ENCODE assay signal across 8 cellular contexts in the genomic region with DNA sequence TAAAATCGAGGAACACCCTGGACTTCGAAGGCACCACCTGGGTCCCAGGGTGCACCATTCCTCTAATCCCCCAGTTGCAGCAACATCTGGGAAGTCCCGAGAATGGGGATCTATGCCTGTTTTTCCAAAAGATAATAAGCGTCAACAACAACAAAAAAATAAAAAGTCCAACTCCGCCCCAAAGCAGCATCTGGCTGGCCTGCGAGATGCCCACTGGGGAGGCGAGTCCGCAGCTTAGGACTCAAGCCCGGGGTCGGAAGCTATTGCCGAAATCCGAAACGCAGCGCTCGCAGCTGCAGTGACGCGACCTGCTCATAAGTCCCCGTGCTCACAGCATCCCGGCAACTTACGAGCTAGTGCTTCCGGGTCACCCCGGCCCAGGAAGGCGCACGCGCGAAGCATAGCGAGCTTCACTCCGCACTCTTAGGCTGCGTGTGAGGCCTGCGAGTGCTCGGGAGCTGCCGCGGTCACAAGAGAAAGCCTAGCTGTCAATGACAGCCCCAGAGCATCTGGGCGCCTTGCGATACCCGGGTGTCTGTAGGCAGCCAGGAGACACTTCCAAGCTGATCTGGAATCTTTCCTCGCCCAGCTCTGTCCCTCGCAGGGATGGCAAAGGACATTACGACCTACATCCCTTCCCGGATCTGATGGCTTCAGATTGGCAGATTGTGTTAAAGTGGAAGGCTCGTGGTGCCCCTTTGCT. TPM values are rescaled to one million over a fixed set of nuclear protein-coding genes. Genes with fewer than 3 reads are reported as not detected.
DNase-seq lines count a peak whose midpoint lies in the region; ATAC-seq and TF ChIP-seq lines count a peak whose summit lies in the region.

No MANE protein-coding gene starts in this region.

- no peaks in the 10 kb centered on the region for H3K9me3 ChIP-seq in T-helper 17 cell (ENCODE audit: control insufficient read depth, low read length, poor library complexity, severe bottlenecking)
- H3K9me3 ChIP-seq in right atrium auricular region = no peaks in the 10 kb centered on the region
- H3K9me3 ChIP-seq in prostate gland = no peaks in the 10 kb centered on the region

- peak overlapping the region; percentile 96 for H3K27ac Mint-ChIP-seq in T-helper 17 cell

- DNase-seq in NCI-H1694 treated with DMSO at 0.1 percent for 48 hours (lab: John Stamatoyannopoulos, UW) (peak; percentile 97), T-helper 17 cell (peak; percentile 90 to 93 (median 90)), right atrium auricular region (ENCODE audit: low spot score) (peak; percentile 97), prostate gland (ENCODE audit: low spot score) (peak; percentile 88)

- H3K4me3 Mint-ChIP-seq in T-helper 17 cell = peak overlapping the region; percentile 89

- TF ChIP-seq POLR2A in prostate gland (IDR thresholded peaks at IDR 0.05) = peak; percentile 85

- peak overlapping the region; percentile 96 for H3K27ac ChIP-seq in angular gyrus (ENCODE audit: low read depth, low read length)
- H3K27ac ChIP-seq in right atrium auricular region = peak overlapping the region; percentile 91 to 92
- H3K27ac ChIP-seq in prostate gland = peak overlapping the region; percentile 82 to 89
- peak overlapping the region; percentile 86 for H3K27ac ChIP-seq in urinary bladder (ENCODE audit: low read depth)

- H3K27me3 ChIP-seq in right atrium auricular region (no peaks in the 10 kb centered on the region), prostate gland (replicated peaks; ENCODE audit: insufficient read depth) (no peaks in the 10 kb centered on the region)

- H3K27me3 Mint-ChIP-seq in T-helper 17 cell = no peaks in the 10 kb centered on the region

- WGBS in prostate gland = 1% methylated on average over 40 of the region's 41 CpGs
- under 1% methylated on average over 41 of the region's 41 CpGs for WGBS in urinary bladder

- peaks cover 13% of the 10 kb centered on the region for H3K4me1 Mint-ChIP-seq in T-helper 17 cell

- TF ChIP-seq CTCF in right atrium auricular region (IDR thresholded peaks at IDR 0.05) (peak in 1 of 2 donors; percentile 15), prostate gland (IDR thresholded peaks at IDR 0.05) (no peak)

- intact Hi-C loops in prostate gland (cut with DNase I) = no loop called here

- H3K4me1 ChIP-seq in right atrium auricular region = no peaks in the 10 kb centered on the region
- no peaks in the 10 kb centered on the region for H3K4me1 ChIP-seq in prostate gland (replicated peaks)
- no peaks in the 10 kb centered on the region for H3K4me1 ChIP-seq in urinary bladder (ENCODE audit: insufficient read depth)

- H3K36me3 ChIP-seq in right atrium auricular region = peaks cover 5% of the 10 kb centered on the region
- H3K36me3 ChIP-seq in prostate gland = no peaks in the 10 kb centered on the region
- no peaks in the 10 kb centered on the region for H3K36me3 ChIP-seq in urinary bladder (ENCODE audit: insufficient read depth)

- ATAC-seq in GM18498 (IDR thresholded peaks at IDR 0.05; ENCODE audit: unreplicated experiment) = peak; percentile 100
- ATAC-seq in HG02885 (IDR thresholded peaks at IDR 0.05; ENCODE audit: poor library complexity, unreplicated experiment) = peak; percentile 100
- peak; percentile 100 for ATAC-seq in T-helper 17 cell

- H3K36me3 Mint-ChIP-seq in T-helper 17 cell (ENCODE audit: low read depth) = peaks cover 5% of the 10 kb centered on the region

- H3K4me3 ChIP-seq in right atrium auricular region (peak overlapping the region; percentile 58 to 66), prostate gland (peak overlapping the region; percentile 32 to 50), urinary bladder (ENCODE audit: low read depth, low read length) (peak overlapping the region; percentile 48)

RNA-seq across cellular contexts. Expression of a gene that starts 9.9 kb away (rescaled TPM):
- total RNA-seq in T-helper 17 cell (10 to 100 TPM; 24.2 to 30.0 TPM), right atrium auricular region (10 to 100 TPM; 12.3 to 18.2 TPM), prostate gland (10 to 100 TPM; 24.6 to 29.5 TPM), urinary bladder (67.8 TPM)
- polyA plus RNA-seq in urinary bladder = 9.5 TPM

RNA-seq across cellular contexts. Expression of a gene that starts 16.6 kb away (rescaled TPM):
- total RNA-seq in T-helper 17 cell = 1 to 10 TPM; 4.1 to 4.7 TPM
- total RNA-seq in right atrium auricular region = 10 to 100 TPM in 1 of 2 donors, 1 to 10 TPM in 1; 7.2 to 14.9 TPM
- total RNA-seq in prostate gland = 10 to 100 TPM; 13.0 to 13.1 TPM
- 17.9 TPM for total RNA-seq in urinary bladder
- 17.2 TPM for polyA plus RNA-seq in urinary bladder

RNA-seq across cellular contexts. Expression of a gene that starts 21.9 kb away (rescaled TPM):
- total RNA-seq in T-helper 17 cell = 10 to 100 TPM; 65.5 to 75.3 TPM
- 10 to 100 TPM; 23.2 to 28.1 TPM for total RNA-seq in right atrium auricular region
- total RNA-seq in prostate gland = 10 to 100 TPM; 27.1 to 35.6 TPM
- 55.3 TPM for total RNA-seq in urinary bladder
- polyA plus RNA-seq in urinary bladder = 29.6 TPM

Comparison
In these comparisons a context has a peak if more than half of its experiments do, and no peak if none do; other contexts are left out.
1. Peak in every context shown above with its lines: DNase-seq, ATAC-seq, H3K4me3 ChIP-seq and H3K27ac ChIP-seq.